Comparison of ENCODE assay signal across 1 cellular context in the genomic region with DNA sequence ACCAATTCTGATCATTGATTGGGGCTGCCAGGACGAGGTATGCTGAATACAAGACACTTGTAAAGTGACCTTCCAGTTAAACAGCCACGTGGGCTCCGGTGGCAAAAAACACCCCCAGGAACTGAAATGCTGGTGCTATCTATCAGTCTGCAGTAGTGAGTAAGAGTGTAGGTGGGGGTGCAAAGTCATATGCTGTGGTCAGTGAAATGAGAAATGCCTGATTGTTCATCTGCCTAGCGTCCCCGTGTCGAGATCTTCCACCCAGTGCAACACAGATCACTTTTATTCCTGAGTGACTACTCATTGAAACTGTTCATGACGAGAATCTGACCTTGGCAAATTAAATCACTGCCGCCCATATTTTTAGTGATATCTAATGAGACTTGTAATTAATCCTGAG.
TF ChIP-seq lines count a peak whose summit lies in the region.

No MANE protein-coding gene starts in this region.

TF ChIP-seq in HepG2, 621 proteins besides CTCF, POLR2A, EP300 and RAD21 (continued from another document):
- no peak for TF ChIP-seq U2AF2 (IDR thresholded peaks at IDR 0.05; ENCODE audit: low read depth, low read length)
- TF ChIP-seq, protein P1, sequence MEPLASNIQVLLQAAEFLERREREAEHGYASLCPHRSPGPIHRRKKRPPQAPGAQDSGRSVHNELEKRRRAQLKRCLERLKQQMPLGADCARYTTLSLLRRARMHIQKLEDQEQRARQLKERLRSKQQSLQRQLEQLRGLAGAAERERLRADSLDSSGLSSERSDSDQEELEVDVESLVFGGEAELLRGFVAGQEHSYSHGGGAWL (CRISPR knock-in tag; IDR thresholded peaks at IDR 0.05) = no peak
- TF ChIP-seq ZBTB7B (CRISPR knock-in tag; IDR thresholded peaks at IDR 0.05) = no peak
- TF ChIP-seq KDM4B (CRISPR knock-in tag; IDR thresholded peaks at IDR 0.05) = no peak
- no peak for TF ChIP-seq HNRNPLL (IDR thresholded peaks at IDR 0.05; ENCODE audit: low read depth, low read length, poor library complexity, severe bottlenecking)
- no peak for TF ChIP-seq FOXP1 (IDR thresholded peaks at IDR 0.05)
- TF ChIP-seq FOXP1 (CRISPR knock-in tag; IDR thresholded peaks at IDR 0.05) = no peak
- TF ChIP-seq, protein P2, sequence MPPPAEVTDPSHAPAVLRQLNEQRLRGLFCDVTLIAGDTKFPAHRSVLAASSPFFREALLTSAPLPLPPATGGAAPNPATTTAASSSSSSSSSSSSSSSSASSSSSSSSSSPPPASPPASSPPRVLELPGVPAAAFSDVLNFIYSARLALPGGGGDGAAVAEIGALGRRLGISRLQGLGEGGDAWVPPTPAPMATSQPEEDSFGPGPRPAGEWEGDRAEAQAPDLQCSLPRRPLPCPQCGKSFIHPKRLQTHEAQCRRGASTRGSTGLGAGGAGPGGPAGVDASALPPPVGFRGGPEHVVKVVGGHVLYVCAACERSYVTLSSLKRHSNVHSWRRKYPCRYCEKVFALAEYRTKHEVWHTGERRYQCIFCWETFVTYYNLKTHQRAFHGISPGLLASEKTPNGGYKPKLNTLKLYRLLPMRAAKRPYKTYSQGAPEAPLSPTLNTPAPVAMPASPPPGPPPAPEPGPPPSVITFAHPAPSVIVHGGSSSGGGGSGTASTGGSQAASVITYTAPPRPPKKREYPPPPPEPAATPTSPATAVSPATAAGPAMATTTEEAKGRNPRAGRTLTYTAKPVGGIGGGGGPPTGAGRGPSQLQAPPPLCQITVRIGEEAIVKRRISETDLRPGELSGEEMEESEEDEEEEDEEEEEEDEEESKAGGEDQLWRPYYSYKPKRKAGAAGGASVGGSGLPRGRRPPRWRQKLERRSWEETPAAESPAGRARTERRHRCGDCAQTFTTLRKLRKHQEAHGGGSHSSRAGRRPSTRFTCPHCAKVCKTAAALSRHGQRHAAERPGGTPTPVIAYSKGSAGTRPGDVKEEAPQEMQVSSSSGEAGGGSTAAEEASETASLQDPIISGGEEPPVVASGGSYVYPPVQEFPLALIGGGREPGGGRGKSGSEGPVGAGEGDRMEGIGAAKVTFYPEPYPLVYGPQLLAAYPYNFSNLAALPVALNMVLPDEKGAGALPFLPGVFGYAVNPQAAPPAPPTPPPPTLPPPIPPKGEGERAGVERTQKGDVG (CRISPR knock-in tag; IDR thresholded peaks at IDR 0.05; ENCODE audit: borderline replicate concordance) = no peak
- TF ChIP-seq MEF2D (CRISPR knock-in tag; IDR thresholded peaks at IDR 0.05) = no peak
- no peak for TF ChIP-seq ELF3 (CRISPR knock-in tag; IDR thresholded peaks at IDR 0.05)
